Comparison of ENCODE assay signal across 1 cellular context in the genomic region with DNA sequence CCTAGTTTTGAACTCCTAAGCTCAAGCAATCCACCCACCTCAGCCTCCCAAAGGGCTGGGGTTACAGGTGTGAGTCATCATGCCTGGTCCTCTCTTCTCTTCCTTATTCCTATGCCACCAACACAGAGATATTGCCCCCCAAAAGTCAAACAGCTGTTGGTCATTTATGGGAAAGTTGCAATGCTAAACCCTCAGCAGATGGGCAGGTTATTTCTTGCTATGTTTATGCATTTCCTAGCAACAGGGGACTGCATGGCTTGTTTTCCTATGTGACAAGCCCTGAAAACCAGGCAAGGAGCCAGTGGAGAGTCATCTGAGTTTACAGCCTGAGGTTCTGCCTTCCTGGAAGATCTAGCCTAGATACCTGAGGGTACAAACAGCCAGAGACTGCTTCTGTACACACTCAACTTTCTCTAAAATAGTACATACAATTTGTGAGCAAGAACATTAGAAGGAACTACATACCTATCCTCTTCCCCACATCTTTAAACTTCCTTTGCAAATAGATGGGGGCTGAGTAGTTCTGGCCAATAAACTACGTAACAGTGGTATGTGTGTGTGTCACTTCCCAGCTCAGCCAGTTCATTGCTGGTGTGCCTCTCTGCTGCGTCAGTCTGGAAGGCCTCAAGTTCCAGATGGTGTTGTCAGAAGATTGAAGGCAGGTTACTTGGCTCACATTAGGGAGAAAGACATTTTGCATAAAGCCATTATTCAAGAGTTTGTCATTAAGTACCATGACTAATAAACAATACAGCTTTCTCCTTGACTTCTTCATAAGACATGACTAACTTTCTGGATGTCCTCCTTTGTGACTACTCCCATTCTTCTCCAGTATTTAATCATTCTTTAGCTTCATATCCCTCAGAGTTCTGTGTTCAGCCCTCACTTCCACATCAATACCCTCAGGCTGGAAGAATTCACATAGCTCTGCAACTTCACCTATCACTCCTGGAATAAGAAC.
A peak's percentile ranks its signal among the peaks of the same experiment; 100 is the strongest.
TF ChIP-seq lines count a peak whose summit lies in the region.

No MANE protein-coding gene starts in this region.

TF ChIP-seq in K562, 482 proteins besides CTCF, POLR2A, EP300 and RAD21 (continued from another document):
- TF ChIP-seq TEAD1 (CRISPR knock-in tag; IDR thresholded peaks at IDR 0.05): 0 out of 4 replicates have a peak, but pooled peaks of 1 of the 2 experiments have one; percentile 12
- TF ChIP-seq KAT8 (IDR thresholded peaks at IDR 0.05; ENCODE audit: low read depth): no peak
- TF ChIP-seq, protein P1, sequence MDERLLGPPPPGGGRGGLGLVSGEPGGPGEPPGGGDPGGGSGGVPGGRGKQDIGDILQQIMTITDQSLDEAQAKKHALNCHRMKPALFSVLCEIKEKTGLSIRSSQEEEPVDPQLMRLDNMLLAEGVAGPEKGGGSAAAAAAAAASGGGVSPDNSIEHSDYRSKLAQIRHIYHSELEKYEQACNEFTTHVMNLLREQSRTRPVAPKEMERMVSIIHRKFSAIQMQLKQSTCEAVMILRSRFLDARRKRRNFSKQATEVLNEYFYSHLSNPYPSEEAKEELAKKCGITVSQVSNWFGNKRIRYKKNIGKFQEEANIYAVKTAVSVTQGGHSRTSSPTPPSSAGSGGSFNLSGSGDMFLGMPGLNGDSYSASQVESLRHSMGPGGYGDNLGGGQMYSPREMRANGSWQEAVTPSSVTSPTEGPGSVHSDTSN (CRISPR knock-in tag; IDR thresholded peaks at IDR 0.05; ENCODE audit: low read depth): no peak
- TF ChIP-seq, protein P1 (tag; conservative IDR thresholded peaks at IDR 0.05; ENCODE audit: low read depth): peak; percentile 77
- TF ChIP-seq FOXK2 (conservative IDR thresholded peaks at IDR 0.05 in 1 of 2, IDR thresholded peaks at IDR 0.05 in 1 of 2; ENCODE audit: low read depth in 2 of 2): peak; percentile 79; a peak in 3 of 4 replicates
- 0 out of 4 replicates have a peak, but pooled peaks of 1 of the 2 experiments have one; percentile 37 for TF ChIP-seq FOXA3 (CRISPR knock-in tag; conservative IDR thresholded peaks at IDR 0.05 in 1 of 2, IDR thresholded peaks at IDR 0.05 in 1 of 2)
- no peak for TF ChIP-seq CREB1 (IDR thresholded peaks at IDR 0.05)
- TF ChIP-seq CREB1 (CRISPR knock-in tag; IDR thresholded peaks at IDR 0.05): peak; percentile 69; the same call in 1 of the 2 replicates
- TF ChIP-seq FOXJ3 (CRISPR knock-in tag; IDR thresholded peaks at IDR 0.05): peak; percentile 92
- TF ChIP-seq ZNF212 (CRISPR knock-in tag; IDR thresholded peaks at IDR 0.05): no peak
- peak; percentile 59 for TF ChIP-seq ARID1B (IDR thresholded peaks at IDR 0.05)
- peak in 1 of 2 experiments; percentile 25; a peak in 2 of 4 replicates for TF ChIP-seq NRF1 (conservative IDR thresholded peaks at IDR 0.05 in 1 of 2, IDR thresholded peaks at IDR 0.05 in 1 of 2)
- TF ChIP-seq, protein P2, sequence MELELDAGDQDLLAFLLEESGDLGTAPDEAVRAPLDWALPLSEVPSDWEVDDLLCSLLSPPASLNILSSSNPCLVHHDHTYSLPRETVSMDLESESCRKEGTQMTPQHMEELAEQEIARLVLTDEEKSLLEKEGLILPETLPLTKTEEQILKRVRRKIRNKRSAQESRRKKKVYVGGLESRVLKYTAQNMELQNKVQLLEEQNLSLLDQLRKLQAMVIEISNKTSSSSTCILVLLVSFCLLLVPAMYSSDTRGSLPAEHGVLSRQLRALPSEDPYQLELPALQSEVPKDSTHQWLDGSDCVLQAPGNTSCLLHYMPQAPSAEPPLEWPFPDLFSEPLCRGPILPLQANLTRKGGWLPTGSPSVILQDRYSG (tag; conservative IDR thresholded peaks at IDR 0.05; ENCODE audit: low read depth): peak; percentile 21; the same call in 1 of the 2 replicates
- TF ChIP-seq, protein P3, sequence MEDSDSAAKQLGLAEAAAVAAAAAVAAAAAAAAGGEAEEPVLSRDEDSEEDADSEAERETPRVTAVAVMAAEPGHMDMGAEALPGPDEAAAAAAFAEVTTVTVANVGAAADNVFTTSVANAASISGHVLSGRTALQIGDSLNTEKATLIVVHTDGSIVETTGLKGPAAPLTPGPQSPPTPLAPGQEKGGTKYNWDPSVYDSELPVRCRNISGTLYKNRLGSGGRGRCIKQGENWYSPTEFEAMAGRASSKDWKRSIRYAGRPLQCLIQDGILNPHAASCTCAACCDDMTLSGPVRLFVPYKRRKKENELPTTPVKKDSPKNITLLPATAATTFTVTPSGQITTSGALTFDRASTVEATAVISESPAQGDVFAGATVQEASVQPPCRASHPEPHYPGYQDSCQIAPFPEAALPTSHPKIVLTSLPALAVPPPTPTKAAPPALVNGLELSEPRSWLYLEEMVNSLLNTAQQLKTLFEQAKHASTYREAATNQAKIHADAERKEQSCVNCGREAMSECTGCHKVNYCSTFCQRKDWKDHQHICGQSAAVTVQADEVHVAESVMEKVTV (CRISPR knock-in tag; IDR thresholded peaks at IDR 0.05): no peak
- TF ChIP-seq, protein P4, sequence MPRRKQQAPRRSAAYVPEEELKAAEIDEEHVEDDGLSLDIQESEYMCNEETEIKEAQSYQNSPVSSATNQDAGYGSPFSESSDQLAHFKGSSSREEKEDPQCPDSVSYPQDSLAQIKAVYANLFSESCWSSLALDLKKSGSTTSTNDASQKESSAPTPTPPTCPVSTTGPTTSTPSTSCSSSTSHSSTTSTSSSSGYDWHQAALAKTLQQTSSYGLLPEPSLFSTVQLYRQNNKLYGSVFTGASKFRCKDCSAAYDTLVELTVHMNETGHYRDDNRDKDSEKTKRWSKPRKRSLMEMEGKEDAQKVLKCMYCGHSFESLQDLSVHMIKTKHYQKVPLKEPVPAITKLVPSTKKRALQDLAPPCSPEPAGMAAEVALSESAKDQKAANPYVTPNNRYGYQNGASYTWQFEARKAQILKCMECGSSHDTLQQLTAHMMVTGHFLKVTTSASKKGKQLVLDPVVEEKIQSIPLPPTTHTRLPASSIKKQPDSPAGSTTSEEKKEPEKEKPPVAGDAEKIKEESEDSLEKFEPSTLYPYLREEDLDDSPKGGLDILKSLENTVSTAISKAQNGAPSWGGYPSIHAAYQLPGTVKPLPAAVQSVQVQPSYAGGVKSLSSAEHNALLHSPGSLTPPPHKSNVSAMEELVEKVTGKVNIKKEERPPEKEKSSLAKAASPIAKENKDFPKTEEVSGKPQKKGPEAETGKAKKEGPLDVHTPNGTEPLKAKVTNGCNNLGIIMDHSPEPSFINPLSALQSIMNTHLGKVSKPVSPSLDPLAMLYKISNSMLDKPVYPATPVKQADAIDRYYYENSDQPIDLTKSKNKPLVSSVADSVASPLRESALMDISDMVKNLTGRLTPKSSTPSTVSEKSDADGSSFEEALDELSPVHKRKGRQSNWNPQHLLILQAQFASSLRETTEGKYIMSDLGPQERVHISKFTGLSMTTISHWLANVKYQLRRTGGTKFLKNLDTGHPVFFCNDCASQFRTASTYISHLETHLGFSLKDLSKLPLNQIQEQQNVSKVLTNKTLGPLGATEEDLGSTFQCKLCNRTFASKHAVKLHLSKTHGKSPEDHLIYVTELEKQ (CRISPR knock-in tag; IDR thresholded peaks at IDR 0.05): no peak
- peak; percentile 76; the same call in 1 of the 2 replicates for TF ChIP-seq GATA2 (CRISPR knock-in tag; IDR thresholded peaks at IDR 0.05)
- TF ChIP-seq GABPA (tag; conservative IDR thresholded peaks at IDR 0.05; ENCODE audit: low read depth): 0 out of 2 replicates have a peak, but pooled peaks have one; percentile 18
- no peak for TF ChIP-seq ZNF561 (CRISPR knock-in tag; conservative IDR thresholded peaks at IDR 0.05)
- TF ChIP-seq, protein P5, sequence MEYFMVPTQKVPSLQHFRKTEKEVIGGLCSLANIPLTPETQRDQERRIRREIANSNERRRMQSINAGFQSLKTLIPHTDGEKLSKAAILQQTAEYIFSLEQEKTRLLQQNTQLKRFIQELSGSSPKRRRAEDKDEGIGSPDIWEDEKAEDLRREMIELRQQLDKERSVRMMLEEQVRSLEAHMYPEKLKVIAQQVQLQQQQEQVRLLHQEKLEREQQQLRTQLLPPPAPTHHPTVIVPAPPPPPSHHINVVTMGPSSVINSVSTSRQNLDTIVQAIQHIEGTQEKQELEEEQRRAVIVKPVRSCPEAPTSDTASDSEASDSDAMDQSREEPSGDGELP (CRISPR knock-in tag; IDR thresholded peaks at IDR 0.05; ENCODE audit: borderline replicate concordance): peak; percentile 62
- no peak for TF ChIP-seq JUNB (CRISPR knock-in tag; conservative IDR thresholded peaks at IDR 0.05)
- no peak for TF ChIP-seq HMG20B (CRISPR knock-in tag; IDR thresholded peaks at IDR 0.05)
- peak; percentile 32; the same call in 1 of the 2 replicates for TF ChIP-seq HDAC2 (IDR thresholded peaks at IDR 0.05)
- peak; percentile 60; the same call in 1 of the 2 replicates for TF ChIP-seq TEAD2 (tag; IDR thresholded peaks at IDR 0.05)
- TF ChIP-seq, protein P6, sequence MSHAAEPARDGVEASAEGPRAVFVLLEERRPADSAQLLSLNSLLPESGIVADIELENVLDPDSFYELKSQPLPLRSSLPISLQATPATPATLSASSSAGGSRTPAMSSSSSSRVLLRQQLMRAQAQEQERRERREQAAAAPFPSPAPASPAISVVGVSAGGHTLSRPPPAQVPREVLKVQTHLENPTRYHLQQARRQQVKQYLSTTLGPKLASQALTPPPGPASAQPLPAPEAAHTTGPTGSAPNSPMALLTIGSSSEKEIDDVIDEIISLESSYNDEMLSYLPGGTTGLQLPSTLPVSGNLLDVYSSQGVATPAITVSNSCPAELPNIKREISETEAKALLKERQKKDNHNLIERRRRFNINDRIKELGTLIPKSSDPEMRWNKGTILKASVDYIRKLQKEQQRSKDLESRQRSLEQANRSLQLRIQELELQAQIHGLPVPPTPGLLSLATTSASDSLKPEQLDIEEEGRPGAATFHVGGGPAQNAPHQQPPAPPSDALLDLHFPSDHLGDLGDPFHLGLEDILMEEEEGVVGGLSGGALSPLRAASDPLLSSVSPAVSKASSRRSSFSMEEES (CRISPR knock-in tag; IDR thresholded peaks at IDR 0.05): no peak
- TF ChIP-seq HIVEP1 (CRISPR knock-in tag; IDR thresholded peaks at IDR 0.05): no peak
- TF ChIP-seq BHLHE40 (IDR thresholded peaks at IDR 0.05; ENCODE audit: low read length): no peak
